Comparison of ENCODE assay signal across 1 cellular context in genomic region chr2:170711774-170712652, GRCh38.
TF ChIP-seq lines count a peak whose summit lies in the region.

No MANE protein-coding gene starts in this region.

TF ChIP-seq in HepG2, 621 proteins besides CTCF, POLR2A, EP300 and RAD21 (continued from another document and continues in another):
- TF ChIP-seq ZBTB14 (CRISPR knock-in tag; IDR thresholded peaks at IDR 0.05), result peak; percentile 87
- TF ChIP-seq NAIF1 (CRISPR knock-in tag; IDR thresholded peaks at IDR 0.05; ENCODE audit: borderline replicate concordance), result no peak; the same call in 1 of the 2 replicates
- TF ChIP-seq HOMEZ (CRISPR knock-in tag; IDR thresholded peaks at IDR 0.05; ENCODE audit: low read depth), result no peak
- peak; percentile 92 for TF ChIP-seq MYC (CRISPR knock-in tag; IDR thresholded peaks at IDR 0.05; ENCODE audit: borderline replicate concordance)
- peak; percentile 73 for TF ChIP-seq KDM4B (CRISPR knock-in tag; IDR thresholded peaks at IDR 0.05)
- TF ChIP-seq ATF7-NPFF (CRISPR knock-in tag; IDR thresholded peaks at IDR 0.05; ENCODE audit: low read depth), result peak; percentile 80
- peak; percentile 96 for TF ChIP-seq ZNF510 (CRISPR knock-in tag; IDR thresholded peaks at IDR 0.05; ENCODE audit: low read depth)
- no peak for TF ChIP-seq SCMH1 (CRISPR knock-in tag; IDR thresholded peaks at IDR 0.05; ENCODE audit: borderline replicate concordance)
- TF ChIP-seq SP1 (IDR thresholded peaks at IDR 0.05), result no peak
- peak; percentile 25 for TF ChIP-seq SP1 (CRISPR knock-in tag; IDR thresholded peaks at IDR 0.05)
- peak in 1 of 2 experiments; percentile 91; a peak in 2 of 4 replicates for TF ChIP-seq KLF16 (CRISPR knock-in tag; IDR thresholded peaks at IDR 0.05)
- peak; percentile 63; the same call in 1 of the 2 replicates for TF ChIP-seq JUN (CRISPR knock-in tag; IDR thresholded peaks at IDR 0.05)
- 0 out of 2 replicates have a peak, but pooled peaks have one; percentile 21 for TF ChIP-seq E2F2 (CRISPR knock-in tag; IDR thresholded peaks at IDR 0.05; ENCODE audit: borderline replicate concordance)
- TF ChIP-seq KLF11 (CRISPR knock-in tag; IDR thresholded peaks at IDR 0.05), result peak; percentile 41; the same call in 1 of the 2 replicates
- peak; percentile 97 for TF ChIP-seq NCOA2 (CRISPR knock-in tag; IDR thresholded peaks at IDR 0.05)
- TF ChIP-seq HNF1A (IDR thresholded peaks at IDR 0.05; ENCODE audit: low read depth), result peak; percentile 74
- peak; percentile 94 for TF ChIP-seq HNF1A (CRISPR knock-in tag; IDR thresholded peaks at IDR 0.05; ENCODE audit: borderline replicate concordance)
- TF ChIP-seq MNT (IDR thresholded peaks at IDR 0.05), result no peak
- TF ChIP-seq ZNF326 (CRISPR knock-in tag; IDR thresholded peaks at IDR 0.05; ENCODE audit: borderline replicate concordance), result 0 out of 2 replicates have a peak, but pooled peaks have one; percentile 11
- no peak; the same call in 1 of the 2 replicates for TF ChIP-seq JUNB (CRISPR knock-in tag; IDR thresholded peaks at IDR 0.05; ENCODE audit: borderline replicate concordance)
- peak; percentile 30 for TF ChIP-seq PHF5A (CRISPR knock-in tag; IDR thresholded peaks at IDR 0.05; ENCODE audit: low read depth, unreplicated experiment)
- TF ChIP-seq ZNF225 (CRISPR knock-in tag; IDR thresholded peaks at IDR 0.05), result no peak; the same call in 1 of the 2 replicates
- no peak; the same call in 1 of the 2 replicates for TF ChIP-seq BORCS8-MEF2B (CRISPR knock-in tag; IDR thresholded peaks at IDR 0.05)
- peak; percentile 92 for TF ChIP-seq ZNF556 (CRISPR knock-in tag; IDR thresholded peaks at IDR 0.05; ENCODE audit: borderline replicate concordance)
- TF ChIP-seq ZNF256 (CRISPR knock-in tag; conservative IDR thresholded peaks at IDR 0.05), result peak; percentile 71; the same call in 1 of the 2 replicates
- TF ChIP-seq NBN (conservative IDR thresholded peaks at IDR 0.05), result no peak
- TF ChIP-seq GFI1 (CRISPR knock-in tag; IDR thresholded peaks at IDR 0.05; ENCODE audit: borderline replicate concordance), result peak; percentile 91
- TF ChIP-seq HNRNPH1 (optimal IDR thresholded peaks at IDR 0.05; ENCODE audit: low read depth, low read length), result no peak
- TF ChIP-seq MED8 (CRISPR knock-in tag; IDR thresholded peaks at IDR 0.05; ENCODE audit: insufficient replicate concordance), result peak; percentile 99
- TF ChIP-seq ETV6 (CRISPR knock-in tag; conservative IDR thresholded peaks at IDR 0.05), result peak; percentile 66
- TF ChIP-seq NFIC (IDR thresholded peaks at IDR 0.05; ENCODE audit: low read length), result peak; percentile 81
- peak; percentile 95 for TF ChIP-seq ZNF605 (CRISPR knock-in tag; IDR thresholded peaks at IDR 0.05)
- TF ChIP-seq THAP8 (CRISPR knock-in tag; IDR thresholded peaks at IDR 0.05; ENCODE audit: borderline replicate concordance), result 0 out of 2 replicates have a peak, but pooled peaks have one; percentile 71
- no peak for TF ChIP-seq ZFP36L2 (CRISPR knock-in tag; IDR thresholded peaks at IDR 0.05)
- TF ChIP-seq ZNF777 (CRISPR knock-in tag; IDR thresholded peaks at IDR 0.05), result peak; percentile 56; the same call in 1 of the 2 replicates
- peak; percentile 47; the same call in 1 of the 2 replicates for TF ChIP-seq ZNF362 (CRISPR knock-in tag; IDR thresholded peaks at IDR 0.05; ENCODE audit: borderline replicate concordance)
- TF ChIP-seq ZBTB3 (CRISPR knock-in tag; IDR thresholded peaks at IDR 0.05; ENCODE audit: borderline replicate concordance, low read depth), result peak; percentile 85; the same call in 1 of the 2 replicates
- no peak; the same call in 1 of the 2 replicates for TF ChIP-seq SP2 (CRISPR knock-in tag; IDR thresholded peaks at IDR 0.05)
- no peak for TF ChIP-seq ZNF496 (CRISPR knock-in tag; IDR thresholded peaks at IDR 0.05; ENCODE audit: insufficient replicate concordance)
- peak; percentile 71; the same call in 1 of the 2 replicates for TF ChIP-seq SNAPC2 (CRISPR knock-in tag; IDR thresholded peaks at IDR 0.05)
- TF ChIP-seq KDM5A (IDR thresholded peaks at IDR 0.05; ENCODE audit: borderline replicate concordance, low read length), result peak; percentile 49; the same call in 1 of the 2 replicates
- TF ChIP-seq ZC3H4 (CRISPR knock-in tag; IDR thresholded peaks at IDR 0.05; ENCODE audit: borderline replicate concordance), result peak; percentile 82; the same call in 1 of the 2 replicates
- peak; percentile 93; the same call in 1 of the 2 replicates for TF ChIP-seq ZNF430 (CRISPR knock-in tag; IDR thresholded peaks at IDR 0.05)
- no peak for TF ChIP-seq ZNF260 (CRISPR knock-in tag; IDR thresholded peaks at IDR 0.05; ENCODE audit: borderline replicate concordance, low read depth)
- peak; percentile 84 for TF ChIP-seq POLR2G (IDR thresholded peaks at IDR 0.05; ENCODE audit: low read depth, low read length)
- TF ChIP-seq AGO1 (IDR thresholded peaks at IDR 0.05; ENCODE audit: low read depth, low read length, poor library complexity, severe bottlenecking), result peak; percentile 94
- no peak; the same call in none of the 2 replicates for TF ChIP-seq ZZZ3 (CRISPR knock-in tag; IDR thresholded peaks at IDR 0.05; ENCODE audit: borderline replicate concordance)
- peak; percentile 16; the same call in 1 of the 2 replicates for TF ChIP-seq FOSL1 (CRISPR knock-in tag; IDR thresholded peaks at IDR 0.05; ENCODE audit: borderline replicate concordance)
- peak; percentile 9; the same call in 1 of the 2 replicates for TF ChIP-seq SUZ12 (IDR thresholded peaks at IDR 0.05; ENCODE audit: low read depth, low read length)
- peak; percentile 99 for TF ChIP-seq SRSF1 (optimal IDR thresholded peaks at IDR 0.05; ENCODE audit: low read depth, low read length)
- peak; percentile 76; the same call in 1 of the 2 replicates for TF ChIP-seq SMAD1 (CRISPR knock-in tag; IDR thresholded peaks at IDR 0.05; ENCODE audit: borderline replicate concordance, low read depth)
- peak; percentile 30 for TF ChIP-seq ZNF18 (CRISPR knock-in tag; IDR thresholded peaks at IDR 0.05; ENCODE audit: insufficient replicate concordance)
- no peak for TF ChIP-seq SMARCE1 (IDR thresholded peaks at IDR 0.05; ENCODE audit: borderline replicate concordance)
- no peak for TF ChIP-seq RFX1 (IDR thresholded peaks at IDR 0.05)
- TF ChIP-seq TFAP4 (IDR thresholded peaks at IDR 0.05; ENCODE audit: borderline replicate concordance, low read depth), result peak; percentile 89
- TF ChIP-seq MTA3 (CRISPR knock-in tag; IDR thresholded peaks at IDR 0.05), result no peak
- TF ChIP-seq ZBTB1 (CRISPR knock-in tag; IDR thresholded peaks at IDR 0.05; ENCODE audit: borderline replicate concordance), result peak; percentile 88
- peak; percentile 96 for TF ChIP-seq AKAP8 (CRISPR knock-in tag; IDR thresholded peaks at IDR 0.05)
- no peak for TF ChIP-seq EED (CRISPR knock-in tag; IDR thresholded peaks at IDR 0.05)
